Comparison of ENCODE assay signal across 8 cellular contexts in genomic region chr16:56576585-56577299, GRCh38. TPM values are rescaled to one million over a fixed set of nuclear protein-coding genes. Genes with fewer than 3 reads are reported as not detected.
A peak's percentile ranks its signal among the peaks of the same experiment; 100 is the strongest.
DNase-seq lines count a peak whose midpoint lies in the region; ATAC-seq and TF ChIP-seq lines count a peak whose summit lies in the region.

No MANE protein-coding gene starts in this region.

- peak; percentile 93 for ATAC-seq in HG02798 (IDR thresholded peaks at IDR 0.05; ENCODE audit: poor library complexity, unreplicated experiment)
- no peak for ATAC-seq in HG02588 (IDR thresholded peaks at IDR 0.05; ENCODE audit: unreplicated experiment)

- intact Hi-C loops in dorsolateral prefrontal cortex (cut with DNase I): no loop called here

- H3K4me3 ChIP-seq in dorsolateral prefrontal cortex: no peak overlapping the region

- no peaks in the 10 kb centered on the region for H3K27me3 ChIP-seq in dorsolateral prefrontal cortex

- no peak overlapping the region for H3K27ac ChIP-seq in dorsolateral prefrontal cortex

- DNase-seq in NCI-H2196 (lab: John Stamatoyannopoulos, UW; ENCODE audit: unreplicated experiment) (peak; percentile 61), dorsolateral prefrontal cortex (peak in 3 of 10 donors; percentile 33 to 61 (median 38)), medulla oblongata (ENCODE audit: extremely low spot score) (peak; percentile 48)
- DNase-seq in activated CD4-positive, alpha-beta T cell treated with anti-CD3 and anti-CD28 coated beads, Interleukin-2, amount 50 U/mL, for 1 hour: peak; percentile 88
- DNase-seq in stimulated activated CD8-positive, alpha-beta memory T cell treated with anti-CD3 and anti-CD28 coated beads, Interleukin-2, amount 100 ng/mL, for 1 hour (ENCODE audit: low read depth in 2 of 2): peak; percentile 53 to 81

- TF ChIP-seq CTCF in GM12873 (IDR thresholded peaks at IDR 0.05; ENCODE audit: insufficient read depth, low read depth, low read length, missing control alignments) (peak; percentile 94), dorsolateral prefrontal cortex (IDR thresholded peaks at IDR 0.05 in 54 of 56, conservative IDR thresholded peaks at IDR 0.05 in 2 of 56; ENCODE audit: low read depth in 1 of 56, partially characterized antibody in 56 of 56) (peak in 54 of 56 donors; percentile 17 to 70 (median 55))

RNA-seq across cellular contexts. Expression of gene MT4, which starts 11.9 kb away (rescaled TPM):
- not detected for total RNA-seq in dorsolateral prefrontal cortex

RNA-seq across cellular contexts. Expression of gene MT3, which starts 12.6 kb away (rescaled TPM):
- total RNA-seq in dorsolateral prefrontal cortex: 1,000 to 10,000 TPM in 91 of 120 experiments, 100 to 1,000 TPM in 29; 739 to 2,436 (median 1,144) TPM

RNA-seq across cellular contexts. Expression of gene MT2A, which starts 31.6 kb away (rescaled TPM):
- total RNA-seq in dorsolateral prefrontal cortex: 1,000 to 10,000 TPM in 1 of 120 experiments, 100 to 1,000 TPM in 119; 138 to 1,007 (median 334) TPM

RNA-seq across cellular contexts. Expression of gene MT1E, which starts 48.8 kb away (rescaled TPM):
- total RNA-seq in dorsolateral prefrontal cortex: 100 to 1,000 TPM; 100 to 796 (median 251) TPM

RNA-seq across cellular contexts. Expression of gene MT1M, which starts 55.7 kb away (rescaled TPM):
- 100 to 1,000 TPM in 20 of 120 experiments, 10 to 100 TPM in 100; 16.9 to 238 (median 60.1) TPM for total RNA-seq in dorsolateral prefrontal cortex
